In genomic region chr9:21267806-21268657, GRCh38 we compare ENCODE assay signal across 15 cellular contexts. TPM values are rescaled to one million over a fixed set of nuclear protein-coding genes. Genes with fewer than 3 reads are reported as not detected.
DNase-seq lines count a peak whose midpoint lies in the region; ATAC-seq, FAIRE-seq and TF ChIP-seq lines count a peak whose summit lies in the region.
"Had no signal": no experiment of that assay in that cellular context is flagged by ENCODE, and none has a peak within 500 bp of the region (broad histone marks: within the 10 kb centered on the region; RNA-seq: fewer than 3 reads in every experiment).

No MANE protein-coding gene starts in this region.

- no peak for TF ChIP-seq CTCF in VCaP (conservative IDR thresholded peaks at IDR 0.05)
- TF ChIP-seq CTCF in SK-N-SH (IDR thresholded peaks at IDR 0.05): no peak

- H3K27ac ChIP-seq in VCaP: peak overlapping the region; percentile 57
- no peak overlapping the region for H3K27ac ChIP-seq in small intestine (ENCODE audit: low read depth in 1 of 2, low read length in 1 of 2)
- H3K27ac ChIP-seq in SK-N-SH (ENCODE audit: low read depth in 2 of 2, low read length in 1 of 2): no peak overlapping the region
- H3K27ac ChIP-seq: gastroesophageal sphincter, HL-60 had no signal

- H3K9ac ChIP-seq in SK-N-SH: no peak overlapping the region

- H3K9me2 ChIP-seq in SK-N-SH: no peaks in the 10 kb centered on the region

- H3F3A ChIP-seq in SK-N-SH (replicated peaks; ENCODE audit: insufficient read depth): no peaks in the 10 kb centered on the region

- 54 to 63% (median 55%) methylated on average over 4 of the region's 4 CpGs for WGBS in small intestine, 3 donors
- whole genome bisulfite sequencing in SK-N-SH (ENCODE audit: low lambda C conversion rate): 9% methylated on average over 4 of the region's 4 CpGs

- H3K36me3 ChIP-seq in small intestine (ENCODE audit: control insufficient read depth in 2 of 2, insufficient read depth in 2 of 2, low read length in 2 of 2) (no peaks in the 10 kb centered on the region), SK-N-SH (replicated peaks in 1 of 2; ENCODE audit: control insufficient read depth in 1 of 2, insufficient read depth in 2 of 2, low read length in 1 of 2) (no peaks in the 10 kb centered on the region)
- H3K36me3 ChIP-seq: gastroesophageal sphincter had no signal

- no peaks in the 10 kb centered on the region for H3K9me3 ChIP-seq in small intestine (ENCODE audit: control insufficient read depth, low read depth)
- H3K9me3 ChIP-seq in SK-N-SH: no peaks in the 10 kb centered on the region

- no peak for DNase-seq in erythroblast (lab: John Stamatoyannopoulos, UW)
- no peak for DNase-seq in small intestine
- DNase-seq in SK-N-SH: no peak
- no peak for DNase-seq in activated CD4-positive, alpha-beta T cell treated with anti-CD3 and anti-CD28 coated beads for 1 hour
- DNase-seq: effector memory CD8-positive, alpha-beta T cell; EL; NCI-H510A treated with DMSO at 0.1 percent for 48 hours; stimulated activated CD4-positive, alpha-beta T cell treated with anti-CD3 and anti-CD28 coated beads, Interleukin-12 subunit alpha, Interleukin-12 subunit beta, amount 100 ng/mL, for 4 hours had no signal

- POLR2A ChIA-PET in SK-N-SH (lab: Yijun Ruan, JAX): no interaction called here

- H3K79me2 ChIP-seq in SK-N-SH (ENCODE audit: insufficient read depth): no peaks in the 10 kb centered on the region

- peak; percentile 48 for ATAC-seq in GM18508 (IDR thresholded peaks at IDR 0.05; ENCODE audit: insufficient read depth, unreplicated experiment)
- peak; percentile 52 for ATAC-seq in GM21367 (IDR thresholded peaks at IDR 0.05; ENCODE audit: unreplicated experiment)
- peak; percentile 47 for ATAC-seq in HG03108 (IDR thresholded peaks at IDR 0.05; ENCODE audit: unreplicated experiment)
- ATAC-seq: effector memory CD8-positive, alpha-beta T cell; gastroesophageal sphincter had no signal

- no peak overlapping the region for H2AFZ ChIP-seq in SK-N-SH (ENCODE audit: low read depth)

- TF ChIP-seq EP300 in SK-N-SH (IDR thresholded peaks at IDR 0.05; ENCODE audit: borderline replicate concordance in 1 of 2, low read depth in 1 of 2, low read length in 1 of 2): no peak

- H3K4me1 ChIP-seq in small intestine (ENCODE audit: control insufficient read depth in 2 of 2, insufficient read depth in 1 of 2, low read depth in 1 of 2, low read length in 1 of 2) (no peaks in the 10 kb centered on the region), SK-N-SH (ENCODE audit: control insufficient read depth in 1 of 2, insufficient read depth in 2 of 2, low read depth in 1 of 2, low read length in 1 of 2) (no peaks in the 10 kb centered on the region)
- H3K4me1 ChIP-seq: gastroesophageal sphincter had no signal

- no peak for TF ChIP-seq POLR2A in erythroblast (IDR thresholded peaks at IDR 0.05; ENCODE audit: low read length)

- H4K20me1 ChIP-seq in SK-N-SH (ENCODE audit: insufficient read depth): no peaks in the 10 kb centered on the region

- FAIRE-seq in small intestine (lab: Jason Lieb, UNC): no peak

- no peak for TF ChIP-seq RAD21 in SK-N-SH (IDR thresholded peaks at IDR 0.05; ENCODE audit: low read length)

- CTCF ChIA-PET in SK-N-SH (lab: Yijun Ruan, JAX): interaction anchor here (0.8 kb wide), 1 partner anchor 15 kb away, joined by 3 read pairs; no protein-coding TSS in a partner anchor

- H3K27me3 ChIP-seq in small intestine (ENCODE audit: control insufficient read depth in 2 of 2, insufficient read depth in 2 of 2, low read length in 2 of 2): no peaks in the 10 kb centered on the region
- H3K27me3 ChIP-seq in SK-N-SH (ENCODE audit: insufficient read depth): no peaks in the 10 kb centered on the region

- H3K4me3 ChIP-seq in small intestine (ENCODE audit: low read depth in 1 of 2, low read length in 2 of 2) (no peak overlapping the region), SK-N-SH (ENCODE audit: low read depth in 2 of 2, low read length in 1 of 2) (no peak overlapping the region)
- H3K4me3 ChIP-seq: gastroesophageal sphincter had no signal

- H3K4me2 ChIP-seq in SK-N-SH: no peak overlapping the region

TF ChIP-seq in SK-N-SH, 30 proteins besides CTCF, POLR2A, EP300 and RAD21:
- no peak for TF ChIP-seq ELF1 (IDR thresholded peaks at IDR 0.05)
- no peak for TF ChIP-seq ZBTB33 (IDR thresholded peaks at IDR 0.05; ENCODE audit: borderline replicate concordance, low read depth)
- no peak for TF ChIP-seq YY1 (IDR thresholded peaks at IDR 0.05; ENCODE audit: low read depth)
- TF ChIP-seq FOXM1 (IDR thresholded peaks at IDR 0.05; ENCODE audit: low read depth): no peak
- TF ChIP-seq TAF1 (IDR thresholded peaks at IDR 0.05; ENCODE audit: borderline replicate concordance, low read depth, low read length): no peak
- TF ChIP-seq RXRA (IDR thresholded peaks at IDR 0.05; ENCODE audit: borderline replicate concordance, low read depth): no peak
- TF ChIP-seq SMC3 (IDR thresholded peaks at IDR 0.05; ENCODE audit: low read depth, low read length): no peak
- no peak for TF ChIP-seq NFIC (IDR thresholded peaks at IDR 0.05; ENCODE audit: borderline replicate concordance)
- TF ChIP-seq IRF3 (IDR thresholded peaks at IDR 0.05; ENCODE audit: low read depth, low read length): no peak
- TF ChIP-seq MXI1 (IDR thresholded peaks at IDR 0.05; ENCODE audit: low read depth, low read length): no peak
- TF ChIP-seq RFX5 (IDR thresholded peaks at IDR 0.05; ENCODE audit: low read length): no peak
- no peak for TF ChIP-seq USF2 (IDR thresholded peaks at IDR 0.05; ENCODE audit: borderline replicate concordance, low read depth, low read length)

RNA-seq across cellular contexts. Expression of gene IFNA14, which starts 28.2 kb away (rescaled TPM):
- not detected for polyA plus RNA-seq in small intestine
- not detected in 2 replicates for polyA plus RNA-seq in SK-N-SH (2012; rRNA removed)
- polyA plus RNA-seq in SK-N-SH (2012; cell fraction: cytosol; rRNA removed): not detected in 2 replicates
- not detected in 2 replicates for polyA plus RNA-seq in SK-N-SH (2012; cell fraction: nucleus; rRNA removed)
- polyA plus RNA-seq: BJ had no signal

RNA-seq across cellular contexts. Expression of gene IFNA5, which starts 37.1 kb away (rescaled TPM):
- polyA plus RNA-seq in small intestine (not detected), SK-N-SH (2012; rRNA removed) (not detected in 2 replicates)
- polyA plus RNA-seq in SK-N-SH (2012; cell fraction: cytosol; rRNA removed): not detected in 2 replicates
- polyA plus RNA-seq in SK-N-SH (2012; cell fraction: nucleus; rRNA removed): 0.07 TPM in 1 of 2 replicates, not detected in the other
- polyA plus RNA-seq: BJ had no signal

RNA-seq across cellular contexts. Expression of gene IFNA17, which starts 40.0 kb away (rescaled TPM):
- polyA plus RNA-seq in small intestine (not detected), SK-N-SH (2012; rRNA removed) (not detected in 2 replicates)
- polyA plus RNA-seq in SK-N-SH (2012; cell fraction: cytosol; rRNA removed): not detected in 2 replicates
- polyA plus RNA-seq in SK-N-SH (2012; cell fraction: nucleus; rRNA removed): not detected in 2 replicates
- polyA plus RNA-seq: BJ had no signal

RNA-seq across cellular contexts. Expression of gene IFNA16, which starts 50.9 kb away (rescaled TPM):
- polyA plus RNA-seq in small intestine (not detected), SK-N-SH (2012; rRNA removed) (not detected in 2 replicates)
- polyA plus RNA-seq in SK-N-SH (2012; cell fraction: cytosol; rRNA removed): not detected in 2 replicates
- not detected in 2 replicates for polyA plus RNA-seq in SK-N-SH (2012; cell fraction: nucleus; rRNA removed)
- polyA plus RNA-seq: BJ had no signal
